Comparison of ENCODE assay signal across 1 cellular context in the genomic region with DNA sequence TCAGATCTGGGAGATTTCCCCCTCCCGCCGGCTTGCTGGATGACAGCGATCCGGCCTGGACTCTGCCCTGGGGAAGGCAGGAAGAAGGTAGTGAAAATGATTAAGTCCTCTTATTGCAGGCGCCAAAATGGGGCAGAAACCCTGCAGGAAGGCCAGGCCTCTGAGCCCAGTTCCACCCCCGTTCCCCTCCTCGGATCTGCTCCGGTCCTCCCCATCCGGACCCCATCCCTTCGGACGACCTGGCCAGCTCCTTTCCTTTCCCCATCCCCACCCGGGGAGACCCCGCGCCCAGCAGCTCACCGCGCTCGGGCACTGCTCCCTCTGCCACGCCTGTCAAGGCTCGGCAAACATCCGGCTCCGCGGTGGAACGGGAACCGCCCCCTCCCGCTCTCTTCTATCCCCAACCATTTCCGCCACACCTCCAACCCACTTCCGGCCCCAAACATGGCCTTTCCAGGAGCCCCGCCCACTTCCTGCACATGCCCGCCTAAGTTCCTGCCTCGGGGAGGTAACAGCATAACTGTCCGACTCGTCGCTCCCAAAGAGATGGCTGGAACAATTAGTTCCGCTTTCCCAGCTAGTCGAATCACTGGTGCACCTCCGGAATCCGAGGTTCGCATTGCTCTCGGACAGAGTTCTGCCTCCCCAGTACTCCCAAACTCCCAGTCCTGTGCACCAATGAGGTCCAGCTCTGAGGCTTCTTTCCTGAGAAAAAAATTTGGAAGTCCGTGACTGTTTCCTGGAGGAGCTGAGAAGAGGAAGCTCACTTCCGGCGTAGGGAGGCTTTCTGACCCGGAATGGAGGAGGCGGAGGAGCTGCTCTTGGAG.
A peak's percentile ranks its signal among the peaks of the same experiment; 100 is the strongest.
TF ChIP-seq lines count a peak whose summit lies in the region.

A gene (minus strand): TSS at position 369 of the 827 bp plus-strand sequence. CDS start 4,512 bp downstream, outside the sequence.
A gene (plus strand): TSS at position 781 of the 827 bp plus-strand sequence. CDS start 17 bp downstream, at position 798.

TF ChIP-seq in GM12878, 131 proteins besides CTCF, POLR2A, EP300 and RAD21 (continued from another document and continues in another):
- TF ChIP-seq EZH2 (IDR thresholded peaks at IDR 0.05; ENCODE audit: borderline replicate concordance, control insufficient read depth, low read depth, low read length) (no peak), HDAC2 (IDR thresholded peaks at IDR 0.05) (no peak; the same call in 1 of the 2 replicates), ESRRA (IDR thresholded peaks at IDR 0.05; ENCODE audit: low read length) (no peak), MEF2B (IDR thresholded peaks at IDR 0.05; ENCODE audit: partially characterized antibody, poor library complexity, severe bottlenecking) (peak; percentile 65), IRF4 (IDR thresholded peaks at IDR 0.05; ENCODE audit: low read depth, low read length) (peak; percentile 78), CHD4 (IDR thresholded peaks at IDR 0.05) (no peak), FOXK2 (IDR thresholded peaks at IDR 0.05) (peak; percentile 84), PML (IDR thresholded peaks at IDR 0.05; ENCODE audit: low read length) (peak; percentile 89), BACH1 (IDR thresholded peaks at IDR 0.05; ENCODE audit: borderline replicate concordance) (0 out of 2 replicates have a peak, but pooled peaks have one; percentile 29), KDM1A (IDR thresholded peaks at IDR 0.05; ENCODE audit: borderline replicate concordance) (no peak), MYB (IDR thresholded peaks at IDR 0.05; ENCODE audit: borderline replicate concordance, low read depth, low read length) (no peak), ZZZ3 (IDR thresholded peaks at IDR 0.05; ENCODE audit: control insufficient read depth, insufficient read length, low read depth) (peak; percentile 81), NR2C1 (IDR thresholded peaks at IDR 0.05) (peak; percentile 92), BCL11A (IDR thresholded peaks at IDR 0.05; ENCODE audit: low read depth, low read length) (no peak), KAT2A (conservative IDR thresholded peaks at IDR 0.05; ENCODE audit: control insufficient read depth, low read depth, low read length) (no peak), POLR2AphosphoS5 (IDR thresholded peaks at IDR 0.05; ENCODE audit: low read length) (peak; percentile 84), CEBPB (IDR thresholded peaks at IDR 0.05; ENCODE audit: borderline replicate concordance in 1 of 2, low read depth in 2 of 2, low read length in 2 of 2) (no peak), SP1 (IDR thresholded peaks at IDR 0.05; ENCODE audit: low read depth, low read length) (peak; percentile 67), SMARCA5 (IDR thresholded peaks at IDR 0.05) (no peak; the same call in 1 of the 2 replicates), JUND (IDR thresholded peaks at IDR 0.05; ENCODE audit: low read depth, low read length) (no peak), RUNX3 (IDR thresholded peaks at IDR 0.05; ENCODE audit: low read length) (peak; percentile 70), RBBP5 (conservative IDR thresholded peaks at IDR 0.05) (peak; percentile 80; the same call in 1 of the 2 replicates), HCFC1 (IDR thresholded peaks at IDR 0.05; ENCODE audit: low read length) (peak; percentile 81), NFYA (IDR thresholded peaks at IDR 0.05; ENCODE audit: borderline replicate concordance, low read depth, low read length) (no peak), SIN3A (IDR thresholded peaks at IDR 0.05; ENCODE audit: low read depth, low read length) (peak; percentile 43; the same call in 1 of the 2 replicates), HDGF (IDR thresholded peaks at IDR 0.05) (peak; percentile 78), MEF2A (IDR thresholded peaks at IDR 0.05; ENCODE audit: insufficient read depth, low read depth, low read length) (peak; percentile 29; the same call in 1 of the 2 replicates), MTA2 (IDR thresholded peaks at IDR 0.05; ENCODE audit: low read depth) (peak; percentile 76), POU2F2 (IDR thresholded peaks at IDR 0.05; ENCODE audit: borderline replicate concordance, low read depth, low read length) (peak; percentile 66), NR2C2 (IDR thresholded peaks at IDR 0.05; ENCODE audit: borderline replicate concordance, control insufficient read depth, insufficient read length, low read depth) (no peak), NFIC (IDR thresholded peaks at IDR 0.05; ENCODE audit: low read depth, low read length) (peak; percentile 72; the same call in 1 of the 2 replicates), JUNB (IDR thresholded peaks at IDR 0.05) (no peak), ZNF24 (IDR thresholded peaks at IDR 0.05) (no peak), ATF7 (IDR thresholded peaks at IDR 0.05; ENCODE audit: low read depth) (peak; percentile 87), PAX8 (IDR thresholded peaks at IDR 0.05) (peak; percentile 77)
- TF ChIP-seq, protein P1, sequence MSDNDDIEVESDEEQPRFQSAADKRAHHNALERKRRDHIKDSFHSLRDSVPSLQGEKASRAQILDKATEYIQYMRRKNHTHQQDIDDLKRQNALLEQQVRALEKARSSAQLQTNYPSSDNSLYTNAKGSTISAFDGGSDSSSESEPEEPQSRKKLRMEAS (IDR thresholded peaks at IDR 0.05; ENCODE audit: low read depth, low read length) = peak; percentile 90
- TF ChIP-seq, protein P2, sequence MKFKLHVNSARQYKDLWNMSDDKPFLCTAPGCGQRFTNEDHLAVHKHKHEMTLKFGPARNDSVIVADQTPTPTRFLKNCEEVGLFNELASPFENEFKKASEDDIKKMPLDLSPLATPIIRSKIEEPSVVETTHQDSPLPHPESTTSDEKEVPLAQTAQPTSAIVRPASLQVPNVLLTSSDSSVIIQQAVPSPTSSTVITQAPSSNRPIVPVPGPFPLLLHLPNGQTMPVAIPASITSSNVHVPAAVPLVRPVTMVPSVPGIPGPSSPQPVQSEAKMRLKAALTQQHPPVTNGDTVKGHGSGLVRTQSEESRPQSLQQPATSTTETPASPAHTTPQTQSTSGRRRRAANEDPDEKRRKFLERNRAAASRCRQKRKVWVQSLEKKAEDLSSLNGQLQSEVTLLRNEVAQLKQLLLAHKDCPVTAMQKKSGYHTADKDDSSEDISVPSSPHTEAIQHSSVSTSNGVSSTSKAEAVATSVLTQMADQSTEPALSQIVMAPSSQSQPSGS (IDR thresholded peaks at IDR 0.05; ENCODE audit: low read length) = no peak
- TF ChIP-seq, protein P3, sequence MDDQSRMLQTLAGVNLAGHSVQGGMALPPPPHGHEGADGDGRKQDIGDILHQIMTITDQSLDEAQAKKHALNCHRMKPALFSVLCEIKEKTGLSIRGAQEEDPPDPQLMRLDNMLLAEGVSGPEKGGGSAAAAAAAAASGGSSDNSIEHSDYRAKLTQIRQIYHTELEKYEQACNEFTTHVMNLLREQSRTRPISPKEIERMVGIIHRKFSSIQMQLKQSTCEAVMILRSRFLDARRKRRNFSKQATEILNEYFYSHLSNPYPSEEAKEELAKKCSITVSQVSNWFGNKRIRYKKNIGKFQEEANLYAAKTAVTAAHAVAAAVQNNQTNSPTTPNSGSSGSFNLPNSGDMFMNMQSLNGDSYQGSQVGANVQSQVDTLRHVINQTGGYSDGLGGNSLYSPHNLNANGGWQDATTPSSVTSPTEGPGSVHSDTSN (IDR thresholded peaks at IDR 0.05; ENCODE audit: insufficient replicate concordance, low read depth, low read length) = peak; percentile 60
- TF ChIP-seq, protein P4, sequence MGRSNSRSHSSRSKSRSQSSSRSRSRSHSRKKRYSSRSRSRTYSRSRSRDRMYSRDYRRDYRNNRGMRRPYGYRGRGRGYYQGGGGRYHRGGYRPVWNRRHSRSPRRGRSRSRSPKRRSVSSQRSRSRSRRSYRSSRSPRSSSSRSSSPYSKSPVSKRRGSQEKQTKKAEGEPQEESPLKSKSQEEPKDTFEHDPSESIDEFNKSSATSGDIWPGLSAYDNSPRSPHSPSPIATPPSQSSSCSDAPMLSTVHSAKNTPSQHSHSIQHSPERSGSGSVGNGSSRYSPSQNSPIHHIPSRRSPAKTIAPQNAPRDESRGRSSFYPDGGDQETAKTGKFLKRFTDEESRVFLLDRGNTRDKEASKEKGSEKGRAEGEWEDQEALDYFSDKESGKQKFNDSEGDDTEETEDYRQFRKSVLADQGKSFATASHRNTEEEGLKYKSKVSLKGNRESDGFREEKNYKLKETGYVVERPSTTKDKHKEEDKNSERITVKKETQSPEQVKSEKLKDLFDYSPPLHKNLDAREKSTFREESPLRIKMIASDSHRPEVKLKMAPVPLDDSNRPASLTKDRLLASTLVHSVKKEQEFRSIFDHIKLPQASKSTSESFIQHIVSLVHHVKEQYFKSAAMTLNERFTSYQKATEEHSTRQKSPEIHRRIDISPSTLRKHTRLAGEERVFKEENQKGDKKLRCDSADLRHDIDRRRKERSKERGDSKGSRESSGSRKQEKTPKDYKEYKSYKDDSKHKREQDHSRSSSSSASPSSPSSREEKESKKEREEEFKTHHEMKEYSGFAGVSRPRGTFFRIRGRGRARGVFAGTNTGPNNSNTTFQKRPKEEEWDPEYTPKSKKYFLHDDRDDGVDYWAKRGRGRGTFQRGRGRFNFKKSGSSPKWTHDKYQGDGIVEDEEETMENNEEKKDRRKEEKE (IDR thresholded peaks at IDR 0.05) = no peak
- TF ChIP-seq, protein P5, sequence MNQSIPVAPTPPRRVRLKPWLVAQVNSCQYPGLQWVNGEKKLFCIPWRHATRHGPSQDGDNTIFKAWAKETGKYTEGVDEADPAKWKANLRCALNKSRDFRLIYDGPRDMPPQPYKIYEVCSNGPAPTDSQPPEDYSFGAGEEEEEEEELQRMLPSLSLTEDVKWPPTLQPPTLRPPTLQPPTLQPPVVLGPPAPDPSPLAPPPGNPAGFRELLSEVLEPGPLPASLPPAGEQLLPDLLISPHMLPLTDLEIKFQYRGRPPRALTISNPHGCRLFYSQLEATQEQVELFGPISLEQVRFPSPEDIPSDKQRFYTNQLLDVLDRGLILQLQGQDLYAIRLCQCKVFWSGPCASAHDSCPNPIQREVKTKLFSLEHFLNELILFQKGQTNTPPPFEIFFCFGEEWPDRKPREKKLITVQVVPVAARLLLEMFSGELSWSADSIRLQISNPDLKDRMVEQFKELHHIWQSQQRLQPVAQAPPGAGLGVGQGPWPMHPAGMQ (IDR thresholded peaks at IDR 0.05; ENCODE audit: borderline replicate concordance) = peak; percentile 39; the same call in 1 of the 2 replicates
- TF ChIP-seq, protein P6, sequence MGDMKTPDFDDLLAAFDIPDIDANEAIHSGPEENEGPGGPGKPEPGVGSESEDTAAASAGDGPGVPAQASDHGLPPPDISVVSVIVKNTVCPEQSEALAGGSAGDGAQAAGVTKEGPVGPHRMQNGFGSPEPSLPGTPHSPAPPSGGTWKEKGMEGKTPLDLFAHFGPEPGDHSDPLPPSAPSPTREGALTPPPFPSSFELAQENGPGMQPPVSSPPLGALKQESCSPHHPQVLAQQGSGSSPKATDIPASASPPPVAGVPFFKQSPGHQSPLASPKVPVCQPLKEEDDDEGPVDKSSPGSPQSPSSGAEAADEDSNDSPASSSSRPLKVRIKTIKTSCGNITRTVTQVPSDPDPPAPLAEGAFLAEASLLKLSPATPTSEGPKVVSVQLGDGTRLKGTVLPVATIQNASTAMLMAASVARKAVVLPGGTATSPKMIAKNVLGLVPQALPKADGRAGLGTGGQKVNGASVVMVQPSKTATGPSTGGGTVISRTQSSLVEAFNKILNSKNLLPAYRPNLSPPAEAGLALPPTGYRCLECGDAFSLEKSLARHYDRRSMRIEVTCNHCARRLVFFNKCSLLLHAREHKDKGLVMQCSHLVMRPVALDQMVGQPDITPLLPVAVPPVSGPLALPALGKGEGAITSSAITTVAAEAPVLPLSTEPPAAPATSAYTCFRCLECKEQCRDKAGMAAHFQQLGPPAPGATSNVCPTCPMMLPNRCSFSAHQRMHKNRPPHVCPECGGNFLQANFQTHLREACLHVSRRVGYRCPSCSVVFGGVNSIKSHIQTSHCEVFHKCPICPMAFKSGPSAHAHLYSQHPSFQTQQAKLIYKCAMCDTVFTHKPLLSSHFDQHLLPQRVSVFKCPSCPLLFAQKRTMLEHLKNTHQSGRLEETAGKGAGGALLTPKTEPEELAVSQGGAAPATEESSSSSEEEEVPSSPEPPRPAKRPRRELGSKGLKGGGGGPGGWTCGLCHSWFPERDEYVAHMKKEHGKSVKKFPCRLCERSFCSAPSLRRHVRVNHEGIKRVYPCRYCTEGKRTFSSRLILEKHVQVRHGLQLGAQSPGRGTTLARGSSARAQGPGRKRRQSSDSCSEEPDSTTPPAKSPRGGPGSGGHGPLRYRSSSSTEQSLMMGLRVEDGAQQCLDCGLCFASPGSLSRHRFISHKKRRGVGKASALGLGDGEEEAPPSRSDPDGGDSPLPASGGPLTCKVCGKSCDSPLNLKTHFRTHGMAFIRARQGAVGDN (IDR thresholded peaks at IDR 0.05) = no peak
- TF ChIP-seq, protein P7, sequence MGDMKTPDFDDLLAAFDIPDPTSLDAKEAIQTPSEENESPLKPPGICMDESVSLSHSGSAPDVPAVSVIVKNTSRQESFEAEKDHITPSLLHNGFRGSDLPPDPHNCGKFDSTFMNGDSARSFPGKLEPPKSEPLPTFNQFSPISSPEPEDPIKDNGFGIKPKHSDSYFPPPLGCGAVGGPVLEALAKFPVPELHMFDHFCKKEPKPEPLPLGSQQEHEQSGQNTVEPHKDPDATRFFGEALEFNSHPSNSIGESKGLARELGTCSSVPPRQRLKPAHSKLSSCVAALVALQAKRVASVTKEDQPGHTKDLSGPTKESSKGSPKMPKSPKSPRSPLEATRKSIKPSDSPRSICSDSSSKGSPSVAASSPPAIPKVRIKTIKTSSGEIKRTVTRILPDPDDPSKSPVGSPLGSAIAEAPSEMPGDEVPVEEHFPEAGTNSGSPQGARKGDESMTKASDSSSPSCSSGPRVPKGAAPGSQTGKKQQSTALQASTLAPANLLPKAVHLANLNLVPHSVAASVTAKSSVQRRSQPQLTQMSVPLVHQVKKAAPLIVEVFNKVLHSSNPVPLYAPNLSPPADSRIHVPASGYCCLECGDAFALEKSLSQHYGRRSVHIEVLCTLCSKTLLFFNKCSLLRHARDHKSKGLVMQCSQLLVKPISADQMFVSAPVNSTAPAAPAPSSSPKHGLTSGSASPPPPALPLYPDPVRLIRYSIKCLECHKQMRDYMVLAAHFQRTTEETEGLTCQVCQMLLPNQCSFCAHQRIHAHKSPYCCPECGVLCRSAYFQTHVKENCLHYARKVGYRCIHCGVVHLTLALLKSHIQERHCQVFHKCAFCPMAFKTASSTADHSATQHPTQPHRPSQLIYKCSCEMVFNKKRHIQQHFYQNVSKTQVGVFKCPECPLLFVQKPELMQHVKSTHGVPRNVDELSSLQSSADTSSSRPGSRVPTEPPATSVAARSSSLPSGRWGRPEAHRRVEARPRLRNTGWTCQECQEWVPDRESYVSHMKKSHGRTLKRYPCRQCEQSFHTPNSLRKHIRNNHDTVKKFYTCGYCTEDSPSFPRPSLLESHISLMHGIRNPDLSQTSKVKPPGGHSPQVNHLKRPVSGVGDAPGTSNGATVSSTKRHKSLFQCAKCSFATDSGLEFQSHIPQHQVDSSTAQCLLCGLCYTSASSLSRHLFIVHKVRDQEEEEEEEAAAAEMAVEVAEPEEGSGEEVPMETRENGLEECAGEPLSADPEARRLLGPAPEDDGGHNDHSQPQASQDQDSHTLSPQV (IDR thresholded peaks at IDR 0.05) = peak; percentile 65; the same call in 1 of the 2 replicates
- TF ChIP-seq, protein P8, sequence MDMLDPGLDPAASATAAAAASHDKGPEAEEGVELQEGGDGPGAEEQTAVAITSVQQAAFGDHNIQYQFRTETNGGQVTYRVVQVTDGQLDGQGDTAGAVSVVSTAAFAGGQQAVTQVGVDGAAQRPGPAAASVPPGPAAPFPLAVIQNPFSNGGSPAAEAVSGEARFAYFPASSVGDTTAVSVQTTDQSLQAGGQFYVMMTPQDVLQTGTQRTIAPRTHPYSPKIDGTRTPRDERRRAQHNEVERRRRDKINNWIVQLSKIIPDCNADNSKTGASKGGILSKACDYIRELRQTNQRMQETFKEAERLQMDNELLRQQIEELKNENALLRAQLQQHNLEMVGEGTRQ (IDR thresholded peaks at IDR 0.05; ENCODE audit: borderline replicate concordance, low read depth, low read length) = no peak; the same call in 1 of the 2 replicates
